Comparison of ENCODE assay signal across 1 cellular context in genomic region chr9:112051812-112052211, GRCh38.
TF ChIP-seq lines count a peak whose summit lies in the region.

No MANE protein-coding gene starts in this region.

TF ChIP-seq in SK-N-SH, 30 proteins besides CTCF, POLR2A, EP300 and RAD21 (continued from another document):
- TF ChIP-seq USF2 (IDR thresholded peaks at IDR 0.05; ENCODE audit: borderline replicate concordance, low read depth, low read length), result no peak
- no peak for TF ChIP-seq TCF12 (IDR thresholded peaks at IDR 0.05)
- TF ChIP-seq JUND (IDR thresholded peaks at IDR 0.05), result 0 out of 2 replicates have a peak, but pooled peaks have one; percentile 32
